Comparison of ENCODE assay signal across 18 cellular contexts in genomic region chr11:134615041-134615615, GRCh38.
"Had no signal": no experiment of that assay in that cellular context is flagged by ENCODE, and none has a peak within 500 bp of the region (broad histone marks: within the 10 kb centered on the region; RNA-seq: fewer than 3 reads in every experiment).

No MANE protein-coding gene starts in this region.

- H3K27me3 ChIP-seq: colonic mucosa, esophagus squamous epithelium, foreskin keratinocyte, ovary, testis, tibial nerve had no signal

- H3K27ac Mint-ChIP-seq: naive B cell; stimulated activated naive CD8-positive, alpha-beta T cell treated with anti-CD3 and anti-CD28 coated beads, Interleukin-15, Interleukin-2, amounts not matched to agents 100 ng/mL and 50 ng/mL, for 24 hours had no signal

- H3K27me3 Mint-ChIP-seq: naive B cell had no signal

- H3K4me3 Mint-ChIP-seq: stimulated activated naive CD8-positive, alpha-beta T cell treated with anti-CD3 and anti-CD28 coated beads, Interleukin-15, Interleukin-2, amounts not matched to agents 100 ng/mL and 50 ng/mL, for 24 hours had no signal

- H3K4me1 Mint-ChIP-seq: naive B cell had no signal

- H3K36me3 Mint-ChIP-seq: naive B cell had no signal

- DNase-seq: caudate nucleus; colonic mucosa; dermis blood vessel endothelial cell; esophagus squamous epithelium; foreskin keratinocyte; heart left ventricle; left lung; lower lobe of right lung; mesenchymal stem cell; naive B cell; ovary; right cardiac atrium; small intestine; stimulated activated CD4-positive, alpha-beta T cell treated with anti-CD3 and anti-CD28 coated beads, Interleukin-12 subunit alpha, Interleukin-12 subunit beta, amount 100 ng/mL, for 4 hours; testis; upper lobe of right lung had no signal

- ATAC-seq: foreskin keratinocyte, heart left ventricle, left lung, right cardiac atrium, upper lobe of right lung had no signal

- H3K4me3 ChIP-seq: colonic mucosa, esophagus squamous epithelium, heart left ventricle, left lung, lower lobe of right lung, ovary, testis, tibial nerve, upper lobe of right lung had no signal

- H3K36me3 ChIP-seq: colonic mucosa, esophagus squamous epithelium, heart left ventricle, left lung, lower lobe of right lung, ovary, tibial nerve, upper lobe of right lung had no signal

- H3K9me3 ChIP-seq: colonic mucosa, esophagus squamous epithelium, left lung, lower lobe of right lung, testis, upper lobe of right lung had no signal

- H3K4me1 ChIP-seq: colonic mucosa, esophagus squamous epithelium, foreskin keratinocyte, heart left ventricle, left lung, lower lobe of right lung, testis, tibial nerve, upper lobe of right lung had no signal

- H3K9me3 Mint-ChIP-seq: stimulated activated naive CD8-positive, alpha-beta T cell treated with anti-CD3 and anti-CD28 coated beads, Interleukin-15, Interleukin-2, amounts not matched to agents 100 ng/mL and 50 ng/mL, for 24 hours had no signal

- H3K27ac ChIP-seq: colonic mucosa, esophagus squamous epithelium, foreskin keratinocyte, heart left ventricle, left lung, lower lobe of right lung, ovary, testis, tibial nerve, upper lobe of right lung had no signal
